Comparison of ENCODE assay signal across 6 cellular contexts in the genomic region with DNA sequence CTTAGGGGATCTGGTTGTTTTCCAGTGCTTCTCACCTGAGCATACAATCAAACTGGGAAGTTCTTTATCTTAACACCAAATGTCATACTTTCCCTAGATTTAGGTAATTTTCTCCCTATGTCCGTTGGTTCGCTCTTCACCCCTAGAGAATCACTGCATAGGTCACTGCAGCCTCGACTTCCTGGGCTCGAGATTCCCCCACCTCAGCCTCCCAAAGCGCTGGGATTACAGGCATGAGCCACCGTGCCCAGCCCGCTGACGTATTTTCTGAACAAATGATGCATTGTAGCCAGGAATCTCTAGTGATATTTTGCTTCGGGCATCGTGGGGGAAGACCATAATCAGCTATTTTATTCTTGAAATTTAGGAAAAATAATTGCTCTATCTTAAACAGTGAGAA.
A peak's percentile ranks its signal among the peaks of the same experiment; 100 is the strongest.
DNase-seq lines count a peak whose midpoint lies in the region; ATAC-seq lines count a peak whose summit lies in the region.

No MANE protein-coding gene starts in this region.

- no peak for ATAC-seq in stimulated activated memory B cell treated with anti-CD40 and anti-IgM and Interleukin-4, amounts not matched to agents 10 μg/mL and 1 μg/mL and 100 μg/mL, for 72 hours
- ATAC-seq in GM19395 (IDR thresholded peaks at IDR 0.05; ENCODE audit: unreplicated experiment), result no peak

- H3K4me1 Mint-ChIP-seq in stimulated activated memory B cell treated with anti-CD40 and anti-IgM and Interleukin-4, amounts not matched to agents 10 μg/mL and 1 μg/mL and 100 μg/mL, for 72 hours, result peaks cover 23% of the 10 kb centered on the region

- peaks cover 53% of the 10 kb centered on the region for H3K36me3 Mint-ChIP-seq in stimulated activated memory B cell treated with anti-CD40 and anti-IgM and Interleukin-4, amounts not matched to agents 10 μg/mL and 1 μg/mL and 100 μg/mL, for 72 hours

- peak overlapping the region; percentile 91 for H3K27ac Mint-ChIP-seq in stimulated activated memory B cell treated with anti-CD40 and anti-IgM and Interleukin-4, amounts not matched to agents 10 μg/mL and 1 μg/mL and 100 μg/mL, for 72 hours

- peak; percentile 40 for DNase-seq in NCI-H748 (lab: John Stamatoyannopoulos, UW; ENCODE audit: unreplicated experiment)
- DNase-seq in NCI-H748 treated with DMSO at 0.1 percent for 48 hours (lab: John Stamatoyannopoulos, UW), result no peak
- no peak for DNase-seq in epithelial cell of prostate (ENCODE audit: low read depth, low spot score)
- DNase-seq in NCI-H187 treated with DMSO at 0.1 percent for 48 hours (lab: John Stamatoyannopoulos, UW), result no peak

- H3K27ac ChIP-seq in epithelial cell of prostate, result peak overlapping the region; percentile 93

- no peaks in the 10 kb centered on the region for H3K27me3 Mint-ChIP-seq in stimulated activated memory B cell treated with anti-CD40 and anti-IgM and Interleukin-4, amounts not matched to agents 10 μg/mL and 1 μg/mL and 100 μg/mL, for 72 hours

- H3K9me3 Mint-ChIP-seq in stimulated activated memory B cell treated with anti-CD40 and anti-IgM and Interleukin-4, amounts not matched to agents 10 μg/mL and 1 μg/mL and 100 μg/mL, for 72 hours, result no peaks in the 10 kb centered on the region

- peak overlapping the region; percentile 100 for H3K4me3 Mint-ChIP-seq in stimulated activated memory B cell treated with anti-CD40 and anti-IgM and Interleukin-4, amounts not matched to agents 10 μg/mL and 1 μg/mL and 100 μg/mL, for 72 hours
